20 cellular contexts compared by ENCODE assay signal in the genomic region with DNA sequence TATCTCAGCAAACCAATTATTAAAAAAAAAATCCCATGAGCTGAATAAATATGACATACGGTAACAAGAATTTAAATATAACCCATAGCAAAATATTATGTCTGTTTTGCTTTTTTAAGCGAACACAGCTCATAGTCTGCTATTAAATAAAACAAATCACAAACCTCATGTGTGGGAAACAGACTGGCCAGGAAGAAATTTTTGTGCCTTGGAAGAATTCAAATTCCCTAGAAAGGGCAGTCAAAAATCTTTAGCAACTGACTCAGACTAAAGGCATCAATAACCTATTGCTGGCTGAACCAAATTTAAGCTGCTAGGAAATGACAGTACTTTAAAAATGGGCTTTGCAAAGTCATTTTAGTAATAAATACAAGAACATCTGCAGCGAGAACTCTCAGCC.
"Had no signal": no experiment of that assay in that cellular context is flagged by ENCODE, and none has a peak within 500 bp of the region (broad histone marks: within the 10 kb centered on the region; RNA-seq: fewer than 3 reads in every experiment).

No MANE protein-coding gene starts in this region.

- ATAC-seq: activated CD8-positive, alpha-beta memory T cell treated with anti-CD3 and anti-CD28 coated beads, Interleukin-2, amount 10 ng/mL, durations not matched to agents 7 days and 5 days; gastroesophageal sphincter; heart right ventricle; natural killer cell treated with Interleukin-12 subunit alpha and Interleukin-12 subunit beta and Interleukin-15 and Interleukin-18, amount 100 ng/mL, for 72 hours; stimulated activated naive B cell treated with anti-CD40 and anti-IgM and Interleukin-4, amounts not matched to agents 10 μg/mL and 1 μg/mL and 100 μg/mL, for 72 hours had no signal

- H3K4me3 ChIP-seq: gastroesophageal sphincter, heart right ventricle, sigmoid colon, spleen had no signal

- H3K9me3 ChIP-seq: gastroesophageal sphincter, heart right ventricle, neutrophil, sigmoid colon, spleen had no signal

- DNase-seq: activated CD4-positive, alpha-beta memory T cell treated with anti-CD3 and anti-CD28 coated beads, Interleukin-2, amount 10 ng/mL, durations not matched to agents 7 days and 5 days; activated CD4-positive, alpha-beta T cell treated with anti-CD3 and anti-CD28 coated beads for 48 hours; activated CD4-positive, CD25-positive, alpha-beta regulatory T cell; activated CD8-positive, alpha-beta memory T cell treated with anti-CD3 and anti-CD28 coated beads, Interleukin-2, amount 10 ng/mL, durations not matched to agents 7 days and 5 days; activated naive CD4-positive, alpha-beta T cell; activated naive CD8-positive, alpha-beta T cell treated with anti-CD3 and anti-CD28 coated beads, Interleukin-2, amount 10 ng/mL, durations not matched to agents 7 days and 5 days; cortex of kidney; effector CD4-positive, alpha-beta T cell; heart right ventricle; immature natural killer cell; mesendoderm; posterior cingulate gyrus; sigmoid colon; spleen; stimulated activated naive B cell treated with anti-CD40 and anti-IgM and Interleukin-4, amounts not matched to agents 10 μg/mL and 1 μg/mL and 100 μg/mL, for 72 hours; T-helper 1 cell; T-helper 9 cell had no signal

- H3K27me3 ChIP-seq: gastroesophageal sphincter, heart right ventricle, neutrophil, sigmoid colon, spleen had no signal
